In genomic region chr10:110355922-110356627, GRCh38 we compare ENCODE assay signal across 10 cellular contexts. TPM values are rescaled to one million over a fixed set of nuclear protein-coding genes. Genes with fewer than 3 reads are reported as not detected.
DNase-seq lines count a peak whose midpoint lies in the region; ATAC-seq, FAIRE-seq and TF ChIP-seq lines count a peak whose summit lies in the region.
"Had no signal": no experiment of that assay in that cellular context is flagged by ENCODE, and none has a peak within 500 bp of the region (broad histone marks: within the 10 kb centered on the region; RNA-seq: fewer than 3 reads in every experiment).

No MANE protein-coding gene starts in this region.

- H3K79me2 ChIP-seq in HepG2 (ENCODE audit: insufficient read depth, low read length) (no peaks in the 10 kb centered on the region), hepatocyte (no peaks in the 10 kb centered on the region)

- no peak for ATAC-seq in HepG2
- no peak for ATAC-seq in right lobe of liver
- ATAC-seq in HG03175 (IDR thresholded peaks at IDR 0.05; ENCODE audit: unreplicated experiment) = peak; percentile 10

- intact Hi-C loops in HepG2 (cut with micrococcal nuclease; ENCODE audit: unreplicated experiment) = no loop called here
- intact Hi-C loops in right lobe of liver (cut with DNase I) = loop anchor here in 1 of 2 donors (10.0 kb wide), 1 partner anchor 189 kb away; no protein-coding TSS in a partner anchor
- intact Hi-C loops in transverse colon (cut with DNase I; ENCODE audit: low total_unique reads) = no loop called here

- H3K27me3 ChIP-seq in HepG2 (ENCODE audit: control insufficient read depth in 1 of 2, insufficient read depth in 2 of 2, low read length in 2 of 2) (peaks cover 0 to 34% of the 10 kb centered on the region in 2 experiments; a peak in 3 of 5 replicates), right lobe of liver (no peaks in the 10 kb centered on the region), transverse colon (no peaks in the 10 kb centered on the region), hepatocyte (no peaks in the 10 kb centered on the region)

- no peak for TF ChIP-seq RAD21 in HepG2 (CRISPR knock-in tag; IDR thresholded peaks at IDR 0.05)

- H3K4me3 ChIP-seq in HepG2 (replicated peaks in 1 of 3; ENCODE audit: insufficient read depth in 1 of 3, low read depth in 2 of 3, low read length in 3 of 3) (no peak overlapping the region; a peak in 1 of 6 replicates), right lobe of liver (no peak overlapping the region), transverse colon (no peak overlapping the region), hepatocyte (no peak overlapping the region)

- in situ Hi-C loops in HepG2 (cut with HindIII; ENCODE audit: extremely low pct_ligation_motif_present, low pct_unique_long_range_greater_than_20kb) = no loop called here
- in situ Hi-C loops in transverse colon (cut with MboI; ENCODE audit: low pct_ligation_motif_present in 1 of 4, low pct_unique_long_range_greater_than_20kb in 1 of 4, low sequenced_read_pairs in 3 of 4) = loop anchor here in 2 of 4 donors (10.0 kb wide), 2 partner anchors 149 to 189 kb away; no protein-coding TSS in a partner anchor

- TF ChIP-seq CTCF in HepG2 (CRISPR knock-in tag; IDR thresholded peaks at IDR 0.05) (no peak), right lobe of liver (IDR thresholded peaks at IDR 0.05) (no peak), transverse colon (IDR thresholded peaks at IDR 0.05) (no peak), hepatocyte (IDR thresholded peaks at IDR 0.05; ENCODE audit: poor library complexity) (no peak)

- TF ChIP-seq POLR2A in HepG2 (IDR thresholded peaks at IDR 0.05; ENCODE audit: insufficient read depth in 1 of 2, low read depth in 2 of 2, low read length in 2 of 2) (no peak), right lobe of liver (IDR thresholded peaks at IDR 0.05) (no peak), transverse colon (IDR thresholded peaks at IDR 0.05) (no peak), erythroblast (IDR thresholded peaks at IDR 0.05; ENCODE audit: low read length) (no peak)

- peak overlapping the region; percentile 50 for H3K4me2 ChIP-seq in HepG2 (ENCODE audit: low read depth, low read length)
- no peak overlapping the region for H3K4me2 ChIP-seq in hepatocyte

- CTCF ChIA-PET in HepG2 (lab: Yijun Ruan, JAX; ENCODE audit: low intra/inter-chr PET ratio, low total read pairs) = interaction anchor here (4.1 kb wide), 1 partner anchor 191 kb away, joined by 27 read pairs; no protein-coding TSS in a partner anchor

- 33% methylated on average over 9 of the region's 9 CpGs for WGBS in HepG2 (ENCODE audit: low lambda C conversion rate)
- 75% methylated on average over 7 of the region's 9 CpGs for WGBS in right lobe of liver (ENCODE audit: insufficient coverage, low coverage, low lambda C conversion rate, missing lambda C conversion rate)
- 48 to 57% methylated on average over 1 to 9 of the region's 9 CpGs for WGBS in transverse colon (ENCODE audit: low coverage in 1 of 2), 2 donors
- WGBS in hepatocyte (ENCODE audit: low lambda C conversion rate, missing lambda C conversion rate) = 93% methylated on average over 9 of the region's 9 CpGs

- H3K9ac ChIP-seq in HepG2 (ENCODE audit: insufficient read depth, low read depth, low read length) = no peak overlapping the region

- POLR2A ChIA-PET in HepG2 (lab: Yijun Ruan, JAX) = no interaction called here

- H3K4me1 ChIP-seq in HepG2 (ENCODE audit: insufficient read depth, low read length) (peaks cover 14% of the 10 kb centered on the region), right lobe of liver (peaks cover 0 to 3% (median 0%) of the 10 kb centered on the region in 4 donors), transverse colon (peaks cover 3 to 17% (median 12%) of the 10 kb centered on the region in 4 donors), hepatocyte (ENCODE audit: insufficient read depth) (no peaks in the 10 kb centered on the region)

- H3K27ac ChIP-seq in HepG2 (ENCODE audit: extremely low read length, insufficient read depth, low read length) (no peak overlapping the region), right lobe of liver (peak overlapping the region in 1 of 3 donors; percentile 35), transverse colon (peak overlapping the region in 3 of 4 donors; percentile 39 to 69 (median 62)), hepatocyte (no peak overlapping the region)

- no TSS peak for BruUV-seq in HepG2 (replicated peaks; lab: Mats Ljungman, UMichigan)

- no peak for TF ChIP-seq EP300 in HepG2 (IDR thresholded peaks at IDR 0.05; ENCODE audit: low read depth in 2 of 2, low read length in 2 of 2)
- TF ChIP-seq EP300 in HepG2 (CRISPR knock-in tag; IDR thresholded peaks at IDR 0.05; ENCODE audit: borderline replicate concordance) = no peak
- TF ChIP-seq EP300 in transverse colon (IDR thresholded peaks at IDR 0.05; ENCODE audit: low read depth) = no peak

- H3K9me3 ChIP-seq in HepG2 (ENCODE audit: low read length) (no peaks in the 10 kb centered on the region), right lobe of liver (no peaks in the 10 kb centered on the region), transverse colon (no peaks in the 10 kb centered on the region), hepatocyte (ENCODE audit: low read depth) (no peaks in the 10 kb centered on the region)

- FAIRE-seq in HepG2 (lab: Jason Lieb, UNC) (no peak), frontal cortex (lab: Jason Lieb, UNC) (no peak)
- FAIRE-seq: islet of Langerhans, TTC549 had no signal

- no peak overlapping the region for H2AFZ ChIP-seq in HepG2 (ENCODE audit: low read length)
- H2AFZ ChIP-seq in hepatocyte = no peak overlapping the region

- no peaks in the 10 kb centered on the region for H3K9me2 ChIP-seq in hepatocyte (replicated peaks; ENCODE audit: insufficient read depth)

- no peak for DNase-seq in HepG2 (ENCODE audit: low spot score)
- no peak for DNase-seq in right lobe of liver
- peak; percentile 15 for DNase-seq in activated effector memory CD4-positive, alpha-beta T cell treated with Interleukin-2 at 50 U/mL for 16 hours
- DNase-seq in transverse colon = peak; percentile 34
- DNase-seq in hepatocyte (ENCODE audit: low spot score) = no peak
- no peak for DNase-seq in erythroblast (lab: John Stamatoyannopoulos, UW)
- no peak for DNase-seq in frontal cortex (ENCODE audit: low spot score in 2 of 2)

- H4K20me1 ChIP-seq in HepG2 (ENCODE audit: insufficient read depth, low read length) (no peaks in the 10 kb centered on the region), hepatocyte (ENCODE audit: insufficient read depth, poor library complexity, severe bottlenecking) (no peaks in the 10 kb centered on the region)

- no peaks in the 10 kb centered on the region for H3K36me3 ChIP-seq in HepG2 (replicated peaks in 1 of 2; ENCODE audit: control insufficient read depth in 1 of 2, insufficient read depth in 2 of 2, low read length in 2 of 2)
- no peaks in the 10 kb centered on the region for H3K36me3 ChIP-seq in right lobe of liver
- H3K36me3 ChIP-seq in transverse colon = no peaks in the 10 kb centered on the region
- H3K36me3 ChIP-seq in hepatocyte (replicated peaks; ENCODE audit: insufficient read depth, low read depth) = no peaks in the 10 kb centered on the region

TF ChIP-seq in HepG2, 621 proteins besides CTCF, POLR2A, EP300 and RAD21 (continues in another document):
- TF ChIP-seq ZSCAN31 (CRISPR knock-in tag; IDR thresholded peaks at IDR 0.05; ENCODE audit: low read depth) = no peak

RNA-seq across cellular contexts. Expression of gene SMNDC1, which starts 51.4 kb away (rescaled TPM):
- total RNA-seq in HepG2 (2016; rRNA removed; fragmentation: Illumina TruSeq; extraction: Trizol) (8.9 and 15.3 TPM in 2 replicates), right lobe of liver (10 to 100 TPM in 2 of 6 experiments, 1 to 10 TPM in 4; 5.1 to 13.3 (median 9.1) TPM), transverse colon (10 to 100 TPM in 1 of 4 donors, 1 to 10 TPM in 3; 3.6 to 15.7 (median 8.9) TPM), hepatocyte (13.6 and 17.4 TPM in 2 replicates), frontal cortex (10.6 TPM)
- 1.5 and 2.5 TPM in 2 replicates for total RNA-seq in HepG2 (2016; cell fraction: cytosol; rRNA removed; fragmentation: Illumina TruSeq; extraction: Trizol; ENCODE audit: low read depth)
- total RNA-seq in HepG2 (2016; cell fraction: insoluble cytoplasmic fraction; rRNA removed; fragmentation: Illumina TruSeq; extraction: Trizol) = 9.3 and 15.3 TPM in 2 replicates
- total RNA-seq in HepG2 (2016; cell fraction: membrane; rRNA removed; fragmentation: Illumina TruSeq; extraction: Trizol) = 4.9 and 5.5 TPM in 2 replicates
- total RNA-seq in HepG2 (2016; cell fraction: nucleus; rRNA removed; fragmentation: Illumina TruSeq; extraction: Trizol) = 20.1 and 21.4 TPM in 2 replicates
- polyA plus RNA-seq in HepG2 (2011; rRNA removed) (6.9 and 7.8 TPM in 2 replicates), hepatocyte (14.3 and 19.1 TPM in 2 replicates)
- 3.7 and 6.5 TPM in 2 replicates for polyA plus RNA-seq in HepG2 (2011; cell fraction: cytosol; rRNA removed)
- polyA plus RNA-seq in HepG2 (2011; cell fraction: nucleus; rRNA removed) = 5.7 and 5.8 TPM in 2 replicates
- polyA plus RNA-seq in HepG2 (2012) = 17.7 and 22.3 TPM in 2 replicates
- 2.4 and 2.6 TPM in 2 replicates for polyA plus RNA-seq in HepG2 (2016; cell fraction: cytosol; fragmentation: Illumina TruSeq; extraction: Trizol; ENCODE audit: low read depth)
- 31.2 and 41.1 TPM in 2 replicates for polyA plus RNA-seq in HepG2 (2016; cell fraction: insoluble cytoplasmic fraction; fragmentation: Illumina TruSeq; extraction: Trizol; ENCODE audit: low read depth)
- polyA plus RNA-seq in HepG2 (2016; cell fraction: membrane; fragmentation: Illumina TruSeq; extraction: Trizol; ENCODE audit: low read depth) = 5.8 and 6.7 TPM in 2 replicates
- polyA plus RNA-seq in HepG2 (2016; cell fraction: nucleus; fragmentation: Illumina TruSeq; extraction: Trizol; ENCODE audit: insufficient read depth, low read depth) = 37.3 and 41.9 TPM in 2 replicates
- 1.5 and 2.2 TPM in 2 replicates for polyA minus RNA-seq in HepG2 (2011; rRNA and poly(A)+ RNA removed; ENCODE audit: low replicate concordance)
- 8.6 and 10.4 TPM in 2 replicates for polyA minus RNA-seq in HepG2 (2011; cell fraction: cytosol; rRNA and poly(A)+ RNA removed)
- 30.1 and 30.3 TPM in 2 replicates for polyA minus RNA-seq in HepG2 (2011; cell fraction: nucleus; rRNA and poly(A)+ RNA removed)

Comparison
In these comparisons a context has a peak if more than half of its experiments do, and no peak if none do; other contexts are left out.
1. DNase-seq: peak in activated effector memory CD4-positive, alpha-beta T cell treated with Interleukin-2 at 50 U/mL for 16 hours (single experiment) and transverse colon (single experiment); none in HepG2 (single experiment), right lobe of liver (0 of 3), hepatocyte (single experiment), erythroblast (0 of 2) and frontal cortex (0 of 2).
2. H3K27ac ChIP-seq: peak in transverse colon (3 of 4); none in HepG2 (single experiment) and hepatocyte (single experiment).